In genomic region chr5:139635606-139636206, GRCh38 we compare ENCODE assay signal across 8 cellular contexts. TPM values are rescaled to one million over a fixed set of nuclear protein-coding genes. Genes with fewer than 3 reads are reported as not detected.
DNase-seq lines count a peak whose midpoint lies in the region; ATAC-seq, FAIRE-seq and TF ChIP-seq lines count a peak whose summit lies in the region.

No MANE protein-coding gene starts in this region.

- no peaks in the 10 kb centered on the region for H3K27me3 ChIP-seq in pancreas

- H3K4me3 Mint-ChIP-seq in activated T-helper 2 cell treated with anti-CD3 and anti-CD28 coated beads, Interferon-gamma antibody, Interleukin-2, Interleukin-4, amounts not matched to agents 10 μg/mL and 5 μg/mL and 100 μg/mL, durations not matched to agents 14 hours and 24 hours and 36 hours (ENCODE audit: low read depth) = no peak overlapping the region

- no peaks in the 10 kb centered on the region for H3K27me3 Mint-ChIP-seq in activated T-helper 2 cell treated with anti-CD3 and anti-CD28 coated beads, Interferon-gamma antibody, Interleukin-2, Interleukin-4, amounts not matched to agents 10 μg/mL and 5 μg/mL and 100 μg/mL, durations not matched to agents 14 hours and 24 hours and 36 hours (ENCODE audit: low read depth)

- peaks cover 32 to 36% (median 35%) of the 10 kb centered on the region in 3 donors for H3K4me1 ChIP-seq in pancreas

- H3K27ac Mint-ChIP-seq in activated T-helper 2 cell treated with anti-CD3 and anti-CD28 coated beads, Interferon-gamma antibody, Interleukin-2, Interleukin-4, amounts not matched to agents 10 μg/mL and 5 μg/mL and 100 μg/mL, durations not matched to agents 14 hours and 24 hours and 36 hours = peak overlapping the region; percentile 50

- peak in 3 of 4 donors; percentile 12 to 38 (median 29) for ATAC-seq in pancreas
- ATAC-seq in HG02678 (IDR thresholded peaks at IDR 0.05; ENCODE audit: unreplicated experiment) = no peak
- ATAC-seq in GM21717 (IDR thresholded peaks at IDR 0.05; ENCODE audit: unreplicated experiment) = no peak

- no peaks in the 10 kb centered on the region for H3K9me3 Mint-ChIP-seq in activated T-helper 2 cell treated with anti-CD3 and anti-CD28 coated beads, Interferon-gamma antibody, Interleukin-2, Interleukin-4, amounts not matched to agents 10 μg/mL and 5 μg/mL and 100 μg/mL, durations not matched to agents 14 hours and 24 hours and 36 hours

- H3K9me3 ChIP-seq in pancreas = no peaks in the 10 kb centered on the region

- DNase-seq in AML-193 (lab: John Stamatoyannopoulos, UW) (peak; percentile 15), NCI-H345 treated with DMSO at 0.1 percent for 48 hours (lab: John Stamatoyannopoulos, UW; ENCODE audit: unreplicated experiment) (peak; percentile 35), globus pallidus (ENCODE audit: low spot score) (peak; percentile 77), pancreas (peak; percentile 66 to 86 (median 76))
- DNase-seq in activated T-helper 2 cell treated with anti-CD3 and anti-CD28 coated beads, Interferon-gamma antibody, Interleukin-2, Interleukin-4, amounts not matched to agents 10 μg/mL and 5 μg/mL and 100 μg/mL, durations not matched to agents 14 hours and 24 hours and 36 hours (ENCODE audit: low spot score) = no peak

- H3K4me1 Mint-ChIP-seq in activated T-helper 2 cell treated with anti-CD3 and anti-CD28 coated beads, Interferon-gamma antibody, Interleukin-2, Interleukin-4, amounts not matched to agents 10 μg/mL and 5 μg/mL and 100 μg/mL, durations not matched to agents 14 hours and 24 hours and 36 hours (ENCODE audit: low read depth) = peaks cover 32% of the 10 kb centered on the region

- peak overlapping the region; percentile 11 to 99 (median 76) for H3K27ac ChIP-seq in pancreas

- peaks cover 20% of the 10 kb centered on the region for H3K36me3 Mint-ChIP-seq in activated T-helper 2 cell treated with anti-CD3 and anti-CD28 coated beads, Interferon-gamma antibody, Interleukin-2, Interleukin-4, amounts not matched to agents 10 μg/mL and 5 μg/mL and 100 μg/mL, durations not matched to agents 14 hours and 24 hours and 36 hours (ENCODE audit: low read depth)

- H3K4me3 ChIP-seq in GM12875 (ENCODE audit: low read depth, low read length) (peak overlapping the region; percentile 3), pancreas (no peak overlapping the region)

- H3K36me3 ChIP-seq in pancreas = no peaks in the 10 kb centered on the region

- peak; percentile 69 for TF ChIP-seq CTCF in GM12875 (IDR thresholded peaks at IDR 0.05; ENCODE audit: borderline replicate concordance, insufficient read depth, low read depth, low read length)
- TF ChIP-seq CTCF in pancreas (IDR thresholded peaks at IDR 0.05) = peak; percentile 20 to 54 (median 46)

- no peak for FAIRE-seq in pancreas (lab: Jason Lieb, UNC)

- intact Hi-C loops in activated T-helper 2 cell treated with anti-CD3 and anti-CD28 coated beads, Interferon-gamma antibody, Interleukin-2, Interleukin-4, amounts not matched to agents 10 μg/mL and 5 μg/mL and 100 μg/mL, durations not matched to agents 14 hours and 24 hours and 36 hours (cut with micrococcal nuclease) = loop anchor here (2.0 to 10.0 kb wide), 3 partner anchors 55 to 221 kb away; no protein-coding TSS in a partner anchor
- intact Hi-C loops in pancreas (cut with DNase I) = loop anchor here in 2 of 3 donors (2.0 to 10.0 kb wide), 3 partner anchors 49 to 131 kb away; no protein-coding TSS in a partner anchor

RNA-seq across cellular contexts. Expression of gene CXXC5, which starts 12.4 kb away (rescaled TPM):
- 1.3 and 2.9 TPM in 2 replicates for total RNA-seq in activated T-helper 2 cell treated with anti-CD3 and anti-CD28 coated beads, Interferon-gamma antibody, Interleukin-2, Interleukin-4, amounts not matched to agents 10 μg/mL and 5 μg/mL and 100 μg/mL, durations not matched to agents 14 hours and 24 hours and 36 hours
- total RNA-seq in pancreas = 10 to 100 TPM; 39.5 to 70.5 (median 45.4) TPM
- polyA plus RNA-seq in pancreas = 10 to 100 TPM; 33.0 to 36.4 TPM

Comparison
In these comparisons a context has a peak if more than half of its experiments do, and no peak if none do; other contexts are left out.
1. ATAC-seq: peak in pancreas (3 of 4); none in HG02678 (single experiment) and GM21717 (single experiment).
2. RNA of gene CXXC5, which starts 12.4 kb away (total RNA-seq): 39.5 to 70.5 TPM in pancreas; 1.3 to 2.9 TPM in activated T-helper 2 cell treated with anti-CD3 and anti-CD28 coated beads, Interferon-gamma antibody, Interleukin-2, Interleukin-4, amounts not matched to agents 10 μg/mL and 5 μg/mL and 100 μg/mL, durations not matched to agents 14 hours and 24 hours and 36 hours; every median in the first group is over 10 times any median in the second.